17 cellular contexts compared by ENCODE assay signal in the genomic region with DNA sequence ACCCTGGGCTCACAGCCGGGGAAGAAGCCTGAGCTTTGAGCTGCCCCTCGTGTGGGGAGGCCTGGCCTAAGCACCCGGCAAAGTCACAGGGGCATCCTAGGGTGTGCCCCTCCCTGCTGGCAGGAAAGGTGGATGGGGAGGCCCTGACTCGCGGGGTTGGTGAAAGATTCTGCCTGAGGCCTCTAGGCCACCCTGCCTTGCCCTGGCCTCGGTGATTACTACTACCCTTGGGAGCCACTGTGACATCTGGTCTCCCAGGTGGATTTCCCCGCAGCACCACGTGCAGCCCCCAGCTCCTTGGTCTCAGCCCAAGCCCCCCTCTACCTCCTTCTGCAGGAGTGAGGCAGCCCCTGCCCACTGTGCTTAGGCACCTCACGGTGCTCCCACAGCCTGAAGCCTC. TPM values are rescaled to one million over a fixed set of nuclear protein-coding genes. Genes with fewer than 3 reads are reported as not detected.
DNase-seq lines count a peak whose midpoint lies in the region; ATAC-seq and TF ChIP-seq lines count a peak whose summit lies in the region.
"Had no signal": no experiment of that assay in that cellular context is flagged by ENCODE, and none has a peak within 500 bp of the region (broad histone marks: within the 10 kb centered on the region; RNA-seq: fewer than 3 reads in every experiment).

No MANE protein-coding gene starts in this region.

- H3K4me1 Mint-ChIP-seq in stimulated activated naive CD8-positive, alpha-beta T cell treated with anti-CD3 and anti-CD28 coated beads, Interleukin-15, amount 100 ng/mL, for 72 hours = no peaks in the 10 kb centered on the region
- H3K4me1 Mint-ChIP-seq: CD4-positive, CD25-positive, alpha-beta regulatory T cell; GM23338; IgD-negative memory B cell had no signal

- H3K27me3 ChIP-seq in WERI-Rb-1 (ENCODE audit: insufficient read depth, low read depth, severe bottlenecking) (no peaks in the 10 kb centered on the region), layer of hippocampus (ENCODE audit: control insufficient read depth, insufficient read depth, low read length) (no peaks in the 10 kb centered on the region), PC-9 (ENCODE audit: insufficient read depth, low read depth) (peaks cover 18% of the 10 kb centered on the region; the same call in 1 of the 2 replicates), stomach (no peaks in the 10 kb centered on the region)

- no peak overlapping the region for H3K4me2 ChIP-seq in PC-9
- H3K4me2 ChIP-seq: A549, GM23338 had no signal

- TF ChIP-seq POLR2A in stomach (IDR thresholded peaks at IDR 0.05) = no peak

- POLR2A ChIA-PET in PC-9 (lab: Charles Lee; ENCODE audit: unreplicated experiment) = no interaction called here

- no peak overlapping the region for H3K27ac Mint-ChIP-seq in stimulated activated naive CD8-positive, alpha-beta T cell treated with anti-CD3 and anti-CD28 coated beads, Interleukin-15, amount 100 ng/mL, for 72 hours
- H3K27ac Mint-ChIP-seq: CD4-positive, CD25-positive, alpha-beta regulatory T cell; GM23338; HFFc6 had no signal

- H3K79me2 ChIP-seq in PC-9 (ENCODE audit: low read depth) = no peaks in the 10 kb centered on the region

- H3F3A ChIP-seq in PC-9 (ENCODE audit: insufficient read depth, low read depth) = no peaks in the 10 kb centered on the region

- BruUV-seq in PC-9 (replicated peaks; lab: Mats Ljungman, UMichigan) = no TSS peak

- no peak for TF ChIP-seq CTCF in WERI-Rb-1 (IDR thresholded peaks at IDR 0.05; ENCODE audit: low read depth, low read length)
- TF ChIP-seq CTCF in PC-9 (conservative IDR thresholded peaks at IDR 0.05) = no peak
- no peak for TF ChIP-seq CTCF in stomach (IDR thresholded peaks at IDR 0.05)

- peak overlapping the region; percentile 60 for H3K27ac ChIP-seq in WERI-Rb-1
- H3K27ac ChIP-seq in layer of hippocampus (ENCODE audit: low read depth, low read length) = peak overlapping the region; percentile 14
- H3K27ac ChIP-seq in PC-9 = no peak overlapping the region
- H3K27ac ChIP-seq in stomach = peak overlapping the region in 1 of 5 donors; percentile 31
- H3K27ac ChIP-seq: A549 had no signal

- no peak overlapping the region for H2AFZ ChIP-seq in PC-9
- H2AFZ ChIP-seq: GM23338 had no signal

- no peak overlapping the region for H3K4me3 Mint-ChIP-seq in stimulated activated naive CD8-positive, alpha-beta T cell treated with anti-CD3 and anti-CD28 coated beads, Interleukin-15, amount 100 ng/mL, for 72 hours
- H3K4me3 Mint-ChIP-seq: CD4-positive, CD25-positive, alpha-beta regulatory T cell; GM23338; HFFc6; IgD-negative memory B cell had no signal

- H3K9me3 Mint-ChIP-seq in stimulated activated naive CD8-positive, alpha-beta T cell treated with anti-CD3 and anti-CD28 coated beads, Interleukin-15, amount 100 ng/mL, for 72 hours = no peaks in the 10 kb centered on the region
- H3K9me3 Mint-ChIP-seq: CD4-positive, CD25-positive, alpha-beta regulatory T cell; GM23338; HFFc6; IgD-negative memory B cell had no signal

- TF ChIP-seq EP300 in stomach (IDR thresholded peaks at IDR 0.05) = no peak

- 77 to 87% (median 82%) methylated on average over 8 to 9 of the region's 9 CpGs for WGBS in stomach, 5 donors

- no peak for DNase-seq in stimulated activated naive CD8-positive, alpha-beta T cell treated with anti-CD3 and anti-CD28 coated beads, Interleukin-15, amount 100 ng/mL, for 72 hours
- DNase-seq in stimulated activated naive CD8-positive, alpha-beta T cell treated with anti-CD3 and anti-CD28 coated beads, Interleukin-15, Interleukin-2, amounts not matched to agents 100 U/mL and 50 U/mL, for 24 hours = no peak
- DNase-seq in WERI-Rb-1 (no peak), PC-9 (no peak), stomach (no peak)
- DNase-seq: Calu3; CD4-positive, CD25-positive, alpha-beta regulatory T cell; DMS79; HFFc6 had no signal

- CTCF ChIA-PET in PC-9 (lab: Charles Lee) = no interaction called here

- peak; percentile 6 for ATAC-seq in stimulated activated naive CD8-positive, alpha-beta T cell treated with anti-CD3 and anti-CD28 coated beads, Interleukin-15, amount 100 ng/mL, for 72 hours
- ATAC-seq in stimulated activated naive CD8-positive, alpha-beta T cell treated with anti-CD3 and anti-CD28 coated beads, Interleukin-15, Interleukin-2, amounts not matched to agents 100 U/mL and 50 U/mL, for 24 hours = no peak
- ATAC-seq: A549, GM12878 had no signal

- no peaks in the 10 kb centered on the region for H4K20me1 ChIP-seq in PC-9 (ENCODE audit: insufficient read depth)

- no peaks in the 10 kb centered on the region for H3K4me1 ChIP-seq in PC-9 (replicated peaks; ENCODE audit: insufficient read depth)
- peaks cover 16 to 44% (median 27%) of the 10 kb centered on the region in 4 donors for H3K4me1 ChIP-seq in stomach
- H3K4me1 ChIP-seq: A549 had no signal

- intact Hi-C loops in PC-9 (cut with micrococcal nuclease; ENCODE audit: unreplicated experiment) (no loop called here), stomach (cut with DNase I; ENCODE audit: low total_unique reads) (no loop called here)

- H3K4me3 ChIP-seq in WERI-Rb-1 (ENCODE audit: low read depth, low read length) (no peak overlapping the region), PC-9 (no peak overlapping the region), stomach (no peak overlapping the region)
- H3K4me3 ChIP-seq: A549, GM12878, GM23338 had no signal

- peaks cover 33% of the 10 kb centered on the region for H3K36me3 ChIP-seq in WERI-Rb-1
- H3K36me3 ChIP-seq in PC-9 (ENCODE audit: low read depth) = no peaks in the 10 kb centered on the region
- peaks cover 0 to 21% (median 7%) of the 10 kb centered on the region in 4 donors for H3K36me3 ChIP-seq in stomach

- no peaks in the 10 kb centered on the region for H3K9me2 ChIP-seq in PC-9 (ENCODE audit: insufficient read depth)

- no peaks in the 10 kb centered on the region for H3K9me3 ChIP-seq in WERI-Rb-1 (ENCODE audit: severe bottlenecking)
- H3K9me3 ChIP-seq in PC-9 (ENCODE audit: insufficient read depth, low read depth) = no peaks in the 10 kb centered on the region
- no peaks in the 10 kb centered on the region for H3K9me3 ChIP-seq in stomach
- H3K9me3 ChIP-seq: A549 had no signal

- peaks cover 3% of the 10 kb centered on the region for H3K27me3 Mint-ChIP-seq in stimulated activated naive CD8-positive, alpha-beta T cell treated with anti-CD3 and anti-CD28 coated beads, Interleukin-15, amount 100 ng/mL, for 72 hours
- H3K27me3 Mint-ChIP-seq: CD4-positive, CD25-positive, alpha-beta regulatory T cell; IgD-negative memory B cell had no signal

RNA-seq across cellular contexts. Expression of a gene that starts 23.9 kb away (rescaled TPM):
- 1.2 and 1.7 TPM in 2 replicates for total RNA-seq in PC-9 (2021)
- 10 to 100 TPM in 4 of 5 donors, 1 to 10 TPM in 1; 7.6 to 18.8 (median 17.9) TPM for total RNA-seq in stomach
- 1 to 10 TPM; 4.3 to 8.6 (median 8.1) TPM for polyA plus RNA-seq in stomach

RNA-seq across cellular contexts. Expression of a gene that starts 47.5 kb away (rescaled TPM):
- total RNA-seq in PC-9 (2021) = 0.28 TPM in 1 of 2 replicates, not detected in the other
- not detected for total RNA-seq in stomach
- polyA plus RNA-seq in stomach = 1 to 10 TPM in 1 of 3 donors, not detected in 2; 2.0 TPM
- total RNA-seq: Calu3; CD4-positive, CD25-positive, alpha-beta regulatory T cell; G401; GM23338; H7; HFFc6; HT1080 had no signal

RNA-seq across cellular contexts. Expression of a gene that starts 51.0 kb away (rescaled TPM):
- total RNA-seq in PC-9 (2021) (5.8 and 6.8 TPM in 2 replicates), stomach (1 to 10 TPM in 2 of 5 donors, under 1 TPM in 2, not detected in 1; 0.58 to 7.6 (median 1.1) TPM)
- 1 to 10 TPM; 1.6 to 1.9 (median 1.7) TPM for polyA plus RNA-seq in stomach
